ENCODE assay signal across 8 cellular contexts in the genomic region with DNA sequence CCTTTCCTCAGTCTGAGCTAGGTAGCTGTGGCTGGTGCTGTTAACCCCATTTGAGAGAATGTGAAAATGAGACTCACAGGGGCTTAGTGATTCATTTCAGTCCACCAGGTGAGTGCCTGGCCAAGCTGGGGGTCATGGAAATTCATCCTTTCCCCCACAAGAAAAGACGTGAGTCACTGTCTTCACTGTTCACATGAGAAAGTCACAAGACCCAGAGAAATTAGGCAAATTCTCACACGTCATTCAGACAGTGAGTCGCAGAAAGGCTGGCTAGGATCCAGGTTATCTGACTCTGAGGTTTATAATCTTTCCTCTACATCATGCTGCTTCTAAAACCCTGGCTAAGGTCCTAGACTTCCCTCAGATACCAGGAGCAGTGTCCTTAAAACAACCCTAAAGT.
A peak's percentile ranks its signal among the peaks of the same experiment; 100 is the strongest.
DNase-seq lines count a peak whose midpoint lies in the region; ATAC-seq and TF ChIP-seq lines count a peak whose summit lies in the region.

No MANE protein-coding gene starts in this region.

- H3K27ac Mint-ChIP-seq in H9, result no peak overlapping the region; a peak in 1 of 7 replicates

- H3K56ac ChIP-seq in H9 (ENCODE audit: insufficient read length, low read depth, low read length), result no peak overlapping the region

- H3K4me2 ChIP-seq in H9 (ENCODE audit: insufficient read depth, insufficient read length, low read length), result no peak overlapping the region

- no peak overlapping the region for H3K23ac ChIP-seq in H9 (ENCODE audit: insufficient read length, low read depth, low read length)

- H4K8ac ChIP-seq in H9 (replicated peaks; ENCODE audit: insufficient read length, low read depth, low read length), result no peak overlapping the region

- peak; percentile 52 for ATAC-seq in GM18873 (IDR thresholded peaks at IDR 0.05; ENCODE audit: low FRiP score, unreplicated experiment)
- peak; percentile 68 for ATAC-seq in HG02973 (IDR thresholded peaks at IDR 0.05; ENCODE audit: unreplicated experiment)

- no peak overlapping the region for H3K4me3 Mint-ChIP-seq in H9

- no CpG with 5 or more reads among the region's 3 CpGs for WGBS in H9 (ENCODE audit: extremely low coverage, insufficient read length, low lambda C conversion rate)

- peaks cover 0 to 10% of the 10 kb centered on the region in 2 donors for H3K4me1 ChIP-seq in ascending aorta
- H3K4me1 ChIP-seq in H9 (ENCODE audit: insufficient read depth, low read length), result peaks cover 5% of the 10 kb centered on the region; the same call in 1 of the 2 replicates

- H3K9me3 ChIP-seq in ascending aorta (no peaks in the 10 kb centered on the region), H9 (ENCODE audit: control insufficient read depth, low read depth, low read length) (no peaks in the 10 kb centered on the region)

- H3K14ac ChIP-seq in H9 (ENCODE audit: insufficient read depth, low read length), result no peak overlapping the region

- peaks cover 0 to 7% (median 3%) of the 10 kb centered on the region in 3 experiments; a peak in 2 of 7 replicates for H3K36me3 Mint-ChIP-seq in H9 (ENCODE audit: insufficient read depth in 1 of 3, low read depth in 3 of 3)

- no peaks in the 10 kb centered on the region for H3K36me3 ChIP-seq in ascending aorta

- H3K27ac ChIP-seq in ascending aorta (peak overlapping the region in 1 of 2 donors; percentile 17), H9 (ENCODE audit: insufficient read length, low read depth, low read length) (no peak overlapping the region)

- H2BK5ac ChIP-seq in H9 (ENCODE audit: insufficient read length, low read length), result no peak overlapping the region

- no peak overlapping the region for H3K18ac ChIP-seq in H9 (ENCODE audit: insufficient read length, low read depth, low read length)

- H2AK5ac ChIP-seq in H9 (ENCODE audit: insufficient read length, low read length), result no peak overlapping the region

- H3K23me2 ChIP-seq in H9 (ENCODE audit: insufficient read length, low read depth, low read length, poor library complexity, severe bottlenecking), result no peaks in the 10 kb centered on the region

- DNase-seq in ascending aorta (ENCODE audit: low spot score in 2 of 2), result peak; percentile 21 to 81
- peak; percentile 4 for DNase-seq in smooth muscle cell of the brain vasculature (ENCODE audit: low read depth, low spot score)
- DNase-seq in NCI-H345 treated with DMSO at 0.1 percent for 48 hours (lab: John Stamatoyannopoulos, UW; ENCODE audit: unreplicated experiment), result no peak
- no peak for DNase-seq in H9
- no peak for DNase-seq in DMS79 treated with DMSO at 0.1 percent for 48 hours (lab: John Stamatoyannopoulos, UW)
- DNase-seq in NCI-H524 (lab: John Stamatoyannopoulos, UW), result no peak

- no peak overlapping the region for H3K4ac ChIP-seq in H9 (ENCODE audit: low read depth, low read length)

- no peak overlapping the region for H3K4me3 ChIP-seq in ascending aorta

- H4K5ac ChIP-seq in H9 (ENCODE audit: insufficient read length, low read depth, low read length), result no peak overlapping the region

- H2BK120ac ChIP-seq in H9 (ENCODE audit: low read depth, low read length, poor library complexity, severe bottlenecking), result no peak overlapping the region

- no peak overlapping the region for H2BK15ac ChIP-seq in H9 (ENCODE audit: low read depth, low read length)

- H2BK20ac ChIP-seq in H9 (ENCODE audit: low read depth, low read length, poor library complexity, severe bottlenecking), result no peak overlapping the region

- intact Hi-C loops in ascending aorta (cut with DNase I), result loop anchor here (2.0 kb wide), 1 partner anchor 15 kb away; no protein-coding TSS in a partner anchor

- no peak overlapping the region for H2BK12ac ChIP-seq in H9 (ENCODE audit: insufficient read length, low read depth, low read length)

- H3K27me3 Mint-ChIP-seq in H9 (ENCODE audit: low read depth), result no peaks in the 10 kb centered on the region

- H3K9me3 Mint-ChIP-seq in H9, result peaks cover 5 to 6% of the 10 kb centered on the region in 2 experiments; a peak in 3 of 5 replicates

- H4K91ac ChIP-seq in H9 (ENCODE audit: insufficient read length, low read depth, low read length), result no peak overlapping the region

- no peaks in the 10 kb centered on the region for H3K27me3 ChIP-seq in ascending aorta
- H3K27me3 ChIP-seq in H9 (ENCODE audit: insufficient read depth, low read length), result no peaks in the 10 kb centered on the region

- no peaks in the 10 kb centered on the region for H4K20me1 ChIP-seq in H9 (ENCODE audit: control insufficient read depth, insufficient read depth, insufficient read length)

- H3K79me1 ChIP-seq in H9 (ENCODE audit: insufficient read depth, low read depth, low read length, poor library complexity, severe bottlenecking), result no peaks in the 10 kb centered on the region

- peaks cover 27 to 31% of the 10 kb centered on the region in 2 experiments for H3K4me1 Mint-ChIP-seq in H9

- H3T11ph ChIP-seq in H9 (ENCODE audit: low read length), result no peak overlapping the region

- H3K79me2 ChIP-seq in H9 (ENCODE audit: insufficient read depth, low read length), result no peaks in the 10 kb centered on the region

- H2AFZ ChIP-seq in H9 (ENCODE audit: low read length), result no peak overlapping the region

- H3K9ac ChIP-seq in H9 (ENCODE audit: extremely low read depth, insufficient read length, low read length), result no peak overlapping the region

- TF ChIP-seq CTCF in ascending aorta (IDR thresholded peaks at IDR 0.05), result no peak
- TF ChIP-seq CTCF in H9 (conservative IDR thresholded peaks at IDR 0.05), result no peak

Comparison
In these comparisons a context has a peak if more than half of its experiments do, and no peak if none do; other contexts are left out.
1. DNase-seq: peak in ascending aorta (2 of 2) and smooth muscle cell of the brain vasculature (single experiment); none in NCI-H345 treated with DMSO at 0.1 percent for 48 hours (single experiment), H9 (single experiment), DMS79 treated with DMSO at 0.1 percent for 48 hours (single experiment) and NCI-H524 (0 of 2).